1 cellular context compared by ENCODE assay signal in genomic region chr17:57413848-57414651, GRCh38.
TF ChIP-seq lines count a peak whose summit lies in the region.

No MANE protein-coding gene starts in this region.

TF ChIP-seq in HepG2, 621 proteins besides CTCF, POLR2A, EP300 and RAD21 (continued from another document):
- peak; percentile 65; the same call in 1 of the 2 replicates for TF ChIP-seq TFAP4 (IDR thresholded peaks at IDR 0.05; ENCODE audit: borderline replicate concordance, low read depth)
- no peak for TF ChIP-seq HOXA7 (CRISPR knock-in tag; IDR thresholded peaks at IDR 0.05)
- peak; percentile 85; the same call in 1 of the 2 replicates for TF ChIP-seq ZNF543 (CRISPR knock-in tag; IDR thresholded peaks at IDR 0.05)
- no peak for TF ChIP-seq PCBP2 (optimal IDR thresholded peaks at IDR 0.05; ENCODE audit: low read depth, low read length, poor library complexity, severe bottlenecking)
- TF ChIP-seq SMAD9 (CRISPR knock-in tag; IDR thresholded peaks at IDR 0.05), result no peak
- TF ChIP-seq NFIB (CRISPR knock-in tag; IDR thresholded peaks at IDR 0.05; ENCODE audit: borderline replicate concordance), result no peak
- peak; percentile 34; the same call in 1 of the 2 replicates for TF ChIP-seq THAP9 (CRISPR knock-in tag; IDR thresholded peaks at IDR 0.05; ENCODE audit: borderline replicate concordance)
- no peak for TF ChIP-seq IRF1 (CRISPR knock-in tag; IDR thresholded peaks at IDR 0.05; ENCODE audit: low read depth)
- TF ChIP-seq FUBP1 (CRISPR knock-in tag; IDR thresholded peaks at IDR 0.05; ENCODE audit: borderline replicate concordance), result no peak
- no peak for TF ChIP-seq ZNF850 (CRISPR knock-in tag; conservative IDR thresholded peaks at IDR 0.05)
- TF ChIP-seq ATF3 (CRISPR knock-in tag; IDR thresholded peaks at IDR 0.05), result peak; percentile 43; the same call in 1 of the 2 replicates
- no peak; the same call in none of the 2 replicates for TF ChIP-seq ZBTB3 (CRISPR knock-in tag; IDR thresholded peaks at IDR 0.05; ENCODE audit: borderline replicate concordance, low read depth)
- no peak for TF ChIP-seq SMARCC2 (IDR thresholded peaks at IDR 0.05)
- 0 out of 2 replicates have a peak, but pooled peaks have one; percentile 70 for TF ChIP-seq ZSCAN29 (CRISPR knock-in tag; conservative IDR thresholded peaks at IDR 0.05)
- TF ChIP-seq NONO (IDR thresholded peaks at IDR 0.05), result no peak
- peak; percentile 95; the same call in 1 of the 2 replicates for TF ChIP-seq NONO (CRISPR knock-in tag; conservative IDR thresholded peaks at IDR 0.05)
- TF ChIP-seq NCOA2 (CRISPR knock-in tag; IDR thresholded peaks at IDR 0.05), result peak; percentile 98
- TF ChIP-seq ARNT (IDR thresholded peaks at IDR 0.05), result no peak
- TF ChIP-seq REXO4 (CRISPR knock-in tag; IDR thresholded peaks at IDR 0.05; ENCODE audit: borderline replicate concordance), result no peak
- no peak for TF ChIP-seq ZBTB10 (CRISPR knock-in tag; IDR thresholded peaks at IDR 0.05; ENCODE audit: borderline replicate concordance)
- peak; percentile 95 for TF ChIP-seq SOX5 (CRISPR knock-in tag; IDR thresholded peaks at IDR 0.05; ENCODE audit: borderline replicate concordance)
- TF ChIP-seq FOXP1 (IDR thresholded peaks at IDR 0.05), result peak; percentile 86
- TF ChIP-seq FOXP1 (CRISPR knock-in tag; IDR thresholded peaks at IDR 0.05), result peak; percentile 97
- TF ChIP-seq HMG20B (CRISPR knock-in tag; conservative IDR thresholded peaks at IDR 0.05), result peak; percentile 91
- peak; percentile 95 for TF ChIP-seq SAP130 (CRISPR knock-in tag; IDR thresholded peaks at IDR 0.05; ENCODE audit: low read depth)
- no peak for TF ChIP-seq ZNF597 (CRISPR knock-in tag; IDR thresholded peaks at IDR 0.05)
- peak; percentile 95 for TF ChIP-seq REPIN1 (CRISPR knock-in tag; IDR thresholded peaks at IDR 0.05; ENCODE audit: borderline replicate concordance, low read depth)
- TF ChIP-seq MLLT10 (CRISPR knock-in tag; IDR thresholded peaks at IDR 0.05), result no peak
- no peak for TF ChIP-seq NFE2L1 (CRISPR knock-in tag; IDR thresholded peaks at IDR 0.05; ENCODE audit: borderline replicate concordance)
- no peak for TF ChIP-seq ZBTB42 (CRISPR knock-in tag; IDR thresholded peaks at IDR 0.05)
- peak; percentile 100 for TF ChIP-seq ZNF205 (CRISPR knock-in tag; IDR thresholded peaks at IDR 0.05)
- no peak for TF ChIP-seq CSRNP2 (CRISPR knock-in tag; conservative IDR thresholded peaks at IDR 0.05; ENCODE audit: low read depth)
- TF ChIP-seq ZNF639 (CRISPR knock-in tag; conservative IDR thresholded peaks at IDR 0.05), result 0 out of 2 replicates have a peak, but pooled peaks have one; percentile 53
- TF ChIP-seq ZNF207 (IDR thresholded peaks at IDR 0.05; ENCODE audit: borderline replicate concordance), result no peak
- TF ChIP-seq SMAD1 (CRISPR knock-in tag; IDR thresholded peaks at IDR 0.05; ENCODE audit: borderline replicate concordance, low read depth), result no peak
- TF ChIP-seq FOXJ3 (CRISPR knock-in tag; IDR thresholded peaks at IDR 0.05; ENCODE audit: borderline replicate concordance), result peak; percentile 99
- TF ChIP-seq ZNF547 (CRISPR knock-in tag; IDR thresholded peaks at IDR 0.05), result no peak
- no peak for TF ChIP-seq PAF1 (CRISPR knock-in tag; IDR thresholded peaks at IDR 0.05)
- no peak for TF ChIP-seq ZNF549 (CRISPR knock-in tag; IDR thresholded peaks at IDR 0.05)
- TF ChIP-seq YY1 (IDR thresholded peaks at IDR 0.05; ENCODE audit: insufficient read depth, insufficient replicate concordance, low read depth, low read length), result no peak
- peak; percentile 45 for TF ChIP-seq STAG1 (CRISPR knock-in tag; IDR thresholded peaks at IDR 0.05)
- peak; percentile 97 for TF ChIP-seq HDAC1 (CRISPR knock-in tag; IDR thresholded peaks at IDR 0.05)
- TF ChIP-seq ZNF567 (CRISPR knock-in tag; IDR thresholded peaks at IDR 0.05; ENCODE audit: borderline replicate concordance), result no peak
- peak; percentile 88 for TF ChIP-seq KAT7 (CRISPR knock-in tag; IDR thresholded peaks at IDR 0.05; ENCODE audit: borderline replicate concordance)
